Comparison of ENCODE assay signal across 19 cellular contexts in genomic region chr1:166527752-166528151, GRCh38.
DNase-seq lines count a peak whose midpoint lies in the region; ATAC-seq, FAIRE-seq and TF ChIP-seq lines count a peak whose summit lies in the region.
"Had no signal": no experiment of that assay in that cellular context is flagged by ENCODE, and none has a peak within 500 bp of the region (broad histone marks: within the 10 kb centered on the region; RNA-seq: fewer than 3 reads in every experiment).

No MANE protein-coding gene starts in this region.

- TF ChIP-seq POLR2A in K562 (conservative IDR thresholded peaks at IDR 0.05): no peak

- H3K4me1 Mint-ChIP-seq in effector memory CD8-positive, alpha-beta T cell (ENCODE audit: low read depth in 2 of 2): no peaks in the 10 kb centered on the region

- no peak for FAIRE-seq in K562 (lab: Jason Lieb, UNC)
- FAIRE-seq: A549 had no signal

- H3K36me3 Mint-ChIP-seq in effector memory CD8-positive, alpha-beta T cell (ENCODE audit: insufficient read depth): no peaks in the 10 kb centered on the region

- ATAC-seq in K562 (no peak), GM19397 (IDR thresholded peaks at IDR 0.05; ENCODE audit: unreplicated experiment) (no peak)
- ATAC-seq in effector memory CD8-positive, alpha-beta T cell (replicated peaks): no peak
- ATAC-seq: A549, HCT116 had no signal

- no peak overlapping the region for H3K4me3 ChIP-seq in HUES6 (ENCODE audit: low read depth, low read length)
- no peak overlapping the region for H3K4me3 ChIP-seq in K562
- H3K4me3 ChIP-seq in iPS-18a (ENCODE audit: low read length): peak overlapping the region; percentile 11
- H3K4me3 ChIP-seq: A549 had no signal

- no peaks in the 10 kb centered on the region for H3K9me3 Mint-ChIP-seq in effector memory CD8-positive, alpha-beta T cell

- POLR2A ChIA-PET in K562 (lab: Yijun Ruan, JAX): interaction anchor here (0.7 to 2.8 kb wide), 5 partner anchors 10 to 829 kb away, joined by 3 to 11 read pairs (median 4); no protein-coding TSS in a partner anchor

- H3K27ac ChIP-seq in HUES6 (ENCODE audit: low read depth, low read length) (peak overlapping the region; percentile 4; the same call in 1 of the 2 replicates), K562 (ENCODE audit: extremely low read depth, low read depth, low read length) (no peak overlapping the region), iPS-18a (ENCODE audit: low read length) (peak overlapping the region; percentile 51)
- H3K27ac ChIP-seq: 22Rv1, A549, C4-2B had no signal

- no peaks in the 10 kb centered on the region for H3K9me1 ChIP-seq in K562 (ENCODE audit: control insufficient read depth, insufficient read depth, low read length)

- H2AFZ ChIP-seq in K562 (ENCODE audit: low read depth, low read length): peak overlapping the region; percentile 41

- H3K36me3 ChIP-seq in HUES6 (ENCODE audit: control insufficient read depth, insufficient read depth, low read length) (no peaks in the 10 kb centered on the region), K562 (ENCODE audit: control insufficient read depth, insufficient read depth, low read length) (no peaks in the 10 kb centered on the region), iPS-18a (ENCODE audit: control insufficient read depth, low read depth, low read length) (no peaks in the 10 kb centered on the region)

- WGBS in K562 (ENCODE audit: insufficient coverage, low coverage, missing lambda C conversion rate): 29% methylated on average over 2 of the region's 2 CpGs

- no peak overlapping the region for H3K4me3 Mint-ChIP-seq in effector memory CD8-positive, alpha-beta T cell
- H3K4me3 Mint-ChIP-seq: CD4-positive, alpha-beta T cell; HFFc6 had no signal

- in situ Hi-C loops in K562 (cut with MboI): no loop called here

- TF ChIP-seq CTCF in K562 (IDR thresholded peaks at IDR 0.05 in 2 of 3, conservative IDR thresholded peaks at IDR 0.05 in 1 of 3; ENCODE audit: insufficient read depth in 2 of 3, low read depth in 1 of 3, low read length in 3 of 3): no peak

- CTCF ChIA-PET in K562 (lab: Yijun Ruan, JAX; ENCODE audit: low intra/inter-chr PET ratio): no interaction called here

- H3K4me1 ChIP-seq in HUES6 (ENCODE audit: control insufficient read depth, insufficient read depth, low read length): peaks cover 15% of the 10 kb centered on the region; the same call in 1 of the 2 replicates
- no peaks in the 10 kb centered on the region for H3K4me1 ChIP-seq in K562 (replicated peaks in 1 of 2; ENCODE audit: control insufficient read depth in 2 of 2, insufficient read depth in 2 of 2, low read length in 2 of 2)
- H3K4me1 ChIP-seq in iPS-18a (ENCODE audit: control insufficient read depth, low read depth, low read length): peaks cover 12% of the 10 kb centered on the region
- H3K4me1 ChIP-seq: A549, Caco-2 had no signal

- H3K9me3 ChIP-seq in HUES6 (ENCODE audit: control insufficient read depth, insufficient read depth, low read depth, low read length) (peaks cover 18% of the 10 kb centered on the region), K562 (replicated peaks; ENCODE audit: control insufficient read depth, insufficient read depth, low read depth, low read length) (no peaks in the 10 kb centered on the region; the same call in 1 of the 2 replicates), iPS-18a (ENCODE audit: control insufficient read depth, low read depth, low read length) (peaks cover 27% of the 10 kb centered on the region)
- H3K9me3 ChIP-seq: A549, Caco-2 had no signal

- H3K4me2 ChIP-seq in K562 (ENCODE audit: insufficient read depth, low read length): no peak overlapping the region
- H3K4me2 ChIP-seq: A549 had no signal

- peaks cover 8 to 27% of the 10 kb centered on the region in 2 donors for H3K27me3 Mint-ChIP-seq in effector memory CD8-positive, alpha-beta T cell

- peak; percentile 2 for DNase-seq in ELF-1 (ENCODE audit: low read depth, low spot score)
- no peak for DNase-seq in K562 (ENCODE audit: extremely low read depth in 1 of 4, low spot score in 3 of 4)
- no peak for DNase-seq in SIG-M5 (lab: John Stamatoyannopoulos, UW)
- no peak for DNase-seq in effector memory CD8-positive, alpha-beta T cell
- no peak for DNase-seq in cerebellum (ENCODE audit: low spot score)
- DNase-seq: AML-193; Caco-2; CD4-positive, alpha-beta T cell; GDM1; HFFc6; IMR-90; KBM-7 had no signal

- no peaks in the 10 kb centered on the region for H4K20me1 ChIP-seq in K562 (replicated peaks; ENCODE audit: control insufficient read depth, insufficient read depth, low read length)

- H3K27me3 ChIP-seq in HUES6 (ENCODE audit: control insufficient read depth, insufficient read depth, low read length) (no peaks in the 10 kb centered on the region), K562 (ENCODE audit: control insufficient read depth in 2 of 2, insufficient read depth in 2 of 2, low read length in 2 of 2) (no peaks in the 10 kb centered on the region), iPS-18a (ENCODE audit: control insufficient read depth, insufficient read depth, low read length) (no peaks in the 10 kb centered on the region)

- no peak overlapping the region for H3K27ac Mint-ChIP-seq in effector memory CD8-positive, alpha-beta T cell
- H3K27ac Mint-ChIP-seq: CD4-positive, alpha-beta T cell; HFFc6 had no signal

- TF ChIP-seq EP300 in K562 (IDR thresholded peaks at IDR 0.05; ENCODE audit: low read length): no peak

- H3K79me2 ChIP-seq in K562 (ENCODE audit: control insufficient read depth, insufficient read depth, low read length): no peaks in the 10 kb centered on the region

- H3K9ac ChIP-seq in HUES6 (ENCODE audit: low read length) (no peak overlapping the region), K562 (ENCODE audit: insufficient read depth in 1 of 2, low read depth in 2 of 2, low read length in 2 of 2) (no peak overlapping the region), iPS-18a (ENCODE audit: low read length) (peak overlapping the region; percentile 43)

- no peak for TF ChIP-seq RAD21 in K562 (CRISPR knock-in tag; conservative IDR thresholded peaks at IDR 0.05 in 1 of 2, IDR thresholded peaks at IDR 0.05 in 1 of 2)

- BruUV-seq in K562 (replicated peaks; lab: Mats Ljungman, UMichigan): no TSS peak

- intact Hi-C loops in K562 (cut with micrococcal nuclease): no loop called here

TF ChIP-seq in K562, 482 proteins besides CTCF, POLR2A, EP300 and RAD21 (continues in another document):
- TF ChIP-seq MNT (conservative IDR thresholded peaks at IDR 0.05) (no peak), BMI1 (IDR thresholded peaks at IDR 0.05; ENCODE audit: low read length) (no peak), ARID2 (IDR thresholded peaks at IDR 0.05) (no peak), E2F8 (IDR thresholded peaks at IDR 0.05; ENCODE audit: low read depth, partially characterized antibody) (no peak), ZFP91 (CRISPR knock-in tag; IDR thresholded peaks at IDR 0.05) (no peak), RBM39 (optimal IDR thresholded peaks at IDR 0.05; ENCODE audit: low read depth, low read length) (no peak), ZNF311 (CRISPR knock-in tag; IDR thresholded peaks at IDR 0.05) (no peak)
